ENCODE assay signal across 1 cellular context in the genomic region with DNA sequence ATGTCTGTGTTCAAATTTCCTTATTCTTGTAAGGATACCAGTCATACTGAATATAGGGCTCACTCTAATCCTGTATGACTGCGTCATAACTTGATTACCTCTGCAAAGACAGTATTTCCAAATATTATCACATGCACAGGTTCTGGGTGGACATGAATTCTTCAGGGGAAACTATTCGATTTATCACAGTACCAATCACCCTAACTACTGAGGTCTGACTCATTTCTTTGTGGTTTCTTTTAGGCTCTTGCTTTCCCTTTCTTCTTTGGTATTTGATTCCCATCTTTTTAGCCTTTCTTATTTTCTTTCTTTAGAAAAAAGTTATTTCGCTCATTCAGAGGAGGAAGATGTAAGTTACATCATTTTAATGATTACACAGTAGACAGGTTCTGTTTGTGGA.
TF ChIP-seq lines count a peak whose summit lies in the region.

No MANE protein-coding gene starts in this region.

TF ChIP-seq in endothelial cell of umbilical vein, 7 proteins besides CTCF, POLR2A, EP300 and RAD21:
- TF ChIP-seq FOS (IDR thresholded peaks at IDR 0.05; ENCODE audit: borderline replicate concordance, insufficient read depth, low read length), result peak; percentile 30
- TF ChIP-seq EZH2 (IDR thresholded peaks at IDR 0.05; ENCODE audit: borderline replicate concordance, low read depth, low read length, severe bottlenecking), result no peak
TF ChIP-seq in endothelial cell of umbilical vein: peak in this region for 1.
